In genomic region chr9:72038890-72039410, GRCh38 we compare ENCODE assay signal across 8 cellular contexts. TPM values are rescaled to one million over a fixed set of nuclear protein-coding genes. Genes with fewer than 3 reads are reported as not detected.
A peak's percentile ranks its signal among the peaks of the same experiment; 100 is the strongest.
DNase-seq lines count a peak whose midpoint lies in the region; ATAC-seq and TF ChIP-seq lines count a peak whose summit lies in the region.

No MANE protein-coding gene starts in this region.

- peak; percentile 72 for ATAC-seq in GM19023 (IDR thresholded peaks at IDR 0.05; ENCODE audit: unreplicated experiment)
- ATAC-seq in HG03280 (IDR thresholded peaks at IDR 0.05; ENCODE audit: unreplicated experiment), result peak; percentile 52
- ATAC-seq in activated CD8-positive, alpha-beta T cell treated with anti-CD3 and anti-CD28 coated beads, Interleukin-2, amount 10 ng/mL, durations not matched to agents 7 days and 5 days, result peak; percentile 76

- H3K9ac ChIP-seq in BLaER1 (no peak overlapping the region), endodermal cell (ENCODE audit: extremely low read depth, low read length, poor library complexity, severe bottlenecking) (no peak overlapping the region)

- no peaks in the 10 kb centered on the region for H4K20me1 ChIP-seq in BLaER1

- no peak overlapping the region for H3K27ac ChIP-seq in BLaER1
- H3K27ac ChIP-seq in endodermal cell (ENCODE audit: low read depth, low read length), result no peak overlapping the region

- CTCF ChIA-PET in activated CD8-positive, alpha-beta T cell treated with anti-CD3 and anti-CD28 coated beads, Interleukin-2, amount 10 ng/mL, durations not matched to agents 7 days and 5 days (lab: Charles Lee), result interaction anchor here (0.6 to 3.3 kb wide), 48 partner anchors 8 to 1169 kb away, joined by 3 to 95 read pairs (median 3); partner anchors contain the start of genes ABHD17B, C9orf85 and CEMIP2

- H3K4me3 ChIP-seq in BLaER1 (no peak overlapping the region), endodermal cell (ENCODE audit: low read length) (no peak overlapping the region)

- H3K4me2 ChIP-seq in BLaER1, result peak overlapping the region; percentile 11; the same call in 1 of the 2 replicates

- peaks cover 2% of the 10 kb centered on the region for H3K4me1 Mint-ChIP-seq in activated CD8-positive, alpha-beta T cell treated with anti-CD3 and anti-CD28 coated beads, Interleukin-2, amount 10 ng/mL, durations not matched to agents 7 days and 5 days (ENCODE audit: low read depth)
- H3K4me1 Mint-ChIP-seq in endodermal cell, result peaks cover 1% of the 10 kb centered on the region
- H3K4me1 Mint-ChIP-seq in mesothelial cell of epicardium, result peaks cover 3% of the 10 kb centered on the region

- WGBS in endodermal cell (ENCODE audit: insufficient coverage in 1 of 2, insufficient read length in 1 of 2), 2 experiments, result 18 to 25% methylated on average over 10 to 13 of the region's 13 CpGs

- TF ChIP-seq CTCF in endodermal cell (conservative IDR thresholded peaks at IDR 0.05) (peak; percentile 97), mesothelial cell of epicardium (IDR thresholded peaks at IDR 0.05; ENCODE audit: unreplicated experiment) (peak; percentile 99)

- H3K4me1 ChIP-seq in BLaER1, result peaks cover 40% of the 10 kb centered on the region
- no peaks in the 10 kb centered on the region for H3K4me1 ChIP-seq in endodermal cell (ENCODE audit: control insufficient read depth, insufficient read depth, low read length)

- DNase-seq in NCI-H82 (lab: John Stamatoyannopoulos, UW) (peak; percentile 86), endodermal cell (peak; percentile 96), mesothelial cell of epicardium (ENCODE audit: low spot score in 2 of 2, unreplicated experiment in 2 of 2) (peak; percentile 53 to 86)
- DNase-seq in activated CD8-positive, alpha-beta T cell treated with anti-CD3 and anti-CD28 coated beads, Interleukin-2, amount 10 ng/mL, durations not matched to agents 7 days and 5 days, result peak; percentile 72
- DNase-seq in stimulated activated CD8-positive, alpha-beta memory T cell treated with anti-CD3 and anti-CD28 coated beads, Interleukin-4, amount 100 ng/mL, for 24 hours (ENCODE audit: low read depth), result peak; percentile 41

- no peaks in the 10 kb centered on the region for H3K9me3 Mint-ChIP-seq in activated CD8-positive, alpha-beta T cell treated with anti-CD3 and anti-CD28 coated beads, Interleukin-2, amount 10 ng/mL, durations not matched to agents 7 days and 5 days (ENCODE audit: insufficient read depth)
- no peaks in the 10 kb centered on the region for H3K9me3 Mint-ChIP-seq in endodermal cell
- no peaks in the 10 kb centered on the region for H3K9me3 Mint-ChIP-seq in mesothelial cell of epicardium

- H3K36me3 ChIP-seq in BLaER1 (no peaks in the 10 kb centered on the region), endodermal cell (ENCODE audit: control insufficient read depth, insufficient read depth, low read length) (no peaks in the 10 kb centered on the region)

- H3K27me3 Mint-ChIP-seq in activated CD8-positive, alpha-beta T cell treated with anti-CD3 and anti-CD28 coated beads, Interleukin-2, amount 10 ng/mL, durations not matched to agents 7 days and 5 days (ENCODE audit: low read depth), result peaks cover 12% of the 10 kb centered on the region
- H3K27me3 Mint-ChIP-seq in endodermal cell (ENCODE audit: insufficient read depth), result no peaks in the 10 kb centered on the region
- peaks cover 3% of the 10 kb centered on the region for H3K27me3 Mint-ChIP-seq in mesothelial cell of epicardium (ENCODE audit: low read depth)

- H3K36me3 Mint-ChIP-seq in activated CD8-positive, alpha-beta T cell treated with anti-CD3 and anti-CD28 coated beads, Interleukin-2, amount 10 ng/mL, durations not matched to agents 7 days and 5 days (ENCODE audit: low read depth), result no peaks in the 10 kb centered on the region
- no peaks in the 10 kb centered on the region for H3K36me3 Mint-ChIP-seq in endodermal cell (ENCODE audit: low read depth)
- H3K36me3 Mint-ChIP-seq in mesothelial cell of epicardium, result no peaks in the 10 kb centered on the region

- no peaks in the 10 kb centered on the region for H3K9me3 ChIP-seq in BLaER1
- no peaks in the 10 kb centered on the region for H3K9me3 ChIP-seq in endodermal cell (ENCODE audit: control insufficient read depth, low read length)

- POLR2A ChIA-PET in activated CD8-positive, alpha-beta T cell treated with anti-CD3 and anti-CD28 coated beads, Interleukin-2, amount 10 ng/mL, durations not matched to agents 7 days and 5 days (lab: Charles Lee), result no interaction called here

- H3K4me3 Mint-ChIP-seq in activated CD8-positive, alpha-beta T cell treated with anti-CD3 and anti-CD28 coated beads, Interleukin-2, amount 10 ng/mL, durations not matched to agents 7 days and 5 days, result no peak overlapping the region
- no peak overlapping the region for H3K4me3 Mint-ChIP-seq in endodermal cell
- H3K4me3 Mint-ChIP-seq in mesothelial cell of epicardium, result no peak overlapping the region

- H3K27me3 ChIP-seq in BLaER1 (no peaks in the 10 kb centered on the region), endodermal cell (ENCODE audit: control insufficient read depth, insufficient read depth, low read length, poor library complexity, severe bottlenecking) (no peaks in the 10 kb centered on the region)

- no peak overlapping the region for H3K27ac Mint-ChIP-seq in activated CD8-positive, alpha-beta T cell treated with anti-CD3 and anti-CD28 coated beads, Interleukin-2, amount 10 ng/mL, durations not matched to agents 7 days and 5 days
- H3K27ac Mint-ChIP-seq in endodermal cell, result no peak overlapping the region
- no peak overlapping the region for H3K27ac Mint-ChIP-seq in mesothelial cell of epicardium

RNA-seq across cellular contexts. Expression of gene C9orf57, which starts 21.5 kb away (rescaled TPM):
- total RNA-seq in activated CD8-positive, alpha-beta T cell treated with anti-CD3 and anti-CD28 coated beads, Interleukin-2, amount 10 ng/mL, durations not matched to agents 7 days and 5 days, result not detected
- total RNA-seq in endodermal cell (not detected), mesothelial cell of epicardium (not detected in 3 replicates)
- not detected for polyA plus RNA-seq in endodermal cell (2013, experiment 1 of 2)
- polyA plus RNA-seq in endodermal cell (2013, experiment 2 of 2), result not detected

Comparison
In these comparisons a context has a peak if more than half of its experiments do, and no peak if none do; other contexts are left out.
1. DNase-seq: peak in every context shown above with its lines; median percentile 96 in endodermal cell; 86 in NCI-H82; 72 in activated CD8-positive, alpha-beta T cell treated with anti-CD3 and anti-CD28 coated beads, Interleukin-2, amount 10 ng/mL, durations not matched to agents 7 days and 5 days; 70 in mesothelial cell of epicardium; 41 in stimulated activated CD8-positive, alpha-beta memory T cell treated with anti-CD3 and anti-CD28 coated beads, Interleukin-4, amount 100 ng/mL, for 24 hours.